In genomic region chr6:37004044-37004984, GRCh38 we compare ENCODE assay signal across 20 cellular contexts. TPM values are rescaled to one million over a fixed set of nuclear protein-coding genes. Genes with fewer than 3 reads are reported as not detected.
A peak's percentile ranks its signal among the peaks of the same experiment; 100 is the strongest.
DNase-seq lines count a peak whose midpoint lies in the region; ATAC-seq, FAIRE-seq and TF ChIP-seq lines count a peak whose summit lies in the region.
"Had no signal": no experiment of that assay in that cellular context is flagged by ENCODE, and none has a peak within 500 bp of the region (broad histone marks: within the 10 kb centered on the region; RNA-seq: fewer than 3 reads in every experiment).

No MANE protein-coding gene starts in this region.

- peak overlapping the region; percentile 79 for H3K4me3 Mint-ChIP-seq in memory B cell
- H3K4me3 Mint-ChIP-seq: brain; CD8-positive, alpha-beta T cell had no signal

- H3K27ac Mint-ChIP-seq in memory B cell: peak overlapping the region; percentile 77
- H3K27ac Mint-ChIP-seq: CD8-positive, alpha-beta T cell had no signal

- peaks cover 46% of the 10 kb centered on the region for H3K4me1 Mint-ChIP-seq in memory B cell

- H3K27me3 Mint-ChIP-seq in memory B cell: no peaks in the 10 kb centered on the region

- H3K4me3 ChIP-seq in NB4 (ENCODE audit: low read depth, low read length): no peak overlapping the region

- no peaks in the 10 kb centered on the region for H3K9me3 Mint-ChIP-seq in memory B cell
- H3K9me3 Mint-ChIP-seq: brain; CD8-positive, alpha-beta T cell; naive thymus-derived CD8-positive, alpha-beta T cell had no signal

- peak; percentile 64 for FAIRE-seq in GM12891 (lab: Jason Lieb, UNC)
- FAIRE-seq: H54 had no signal

- DNase-seq in DMS79 treated with DMSO at 0.1 percent for 48 hours (lab: John Stamatoyannopoulos, UW) (peak; percentile 79), GM12891 (ENCODE audit: insufficient read length, low spot score) (no peak), NB4 (ENCODE audit: low read depth) (peak; percentile 32), memory B cell (ENCODE audit: low spot score in 2 of 2) (peak in 1 of 2 donors; percentile 49), HCEC 1CT (no peak), ecto neural progenitor cell (ENCODE audit: low spot score) (no peak)
- DNase-seq: activated naive CD4-positive, alpha-beta T cell; CD8-positive, alpha-beta T cell; dorsolateral prefrontal cortex; hypothalamus; left lung; naive thymus-derived CD8-positive, alpha-beta T cell; NCI-H187 treated with DMSO at 0.1 percent for 48 hours; SHP77 treated with DMSO at 0.1 percent for 48 hours; stimulated activated CD4-positive, alpha-beta T cell treated with anti-CD3 and anti-CD28 coated beads, Interleukin-4, amount 100 ng/mL, for 24 hours had no signal

- H3K36me3 Mint-ChIP-seq in memory B cell: peaks cover 17% of the 10 kb centered on the region
- H3K36me3 Mint-ChIP-seq: brain; CD8-positive, alpha-beta T cell; naive thymus-derived CD8-positive, alpha-beta T cell had no signal

- TF ChIP-seq CTCF in NB4 (IDR thresholded peaks at IDR 0.05; ENCODE audit: low read depth, low read length): no peak

- no peak for TF ChIP-seq POLR2A in GM12891 (IDR thresholded peaks at IDR 0.05; ENCODE audit: low read depth, low read length)
- no peak for TF ChIP-seq POLR2A in NB4 (IDR thresholded peaks at IDR 0.05; ENCODE audit: extremely low read depth, insufficient read length)

- ATAC-seq in memory B cell (ENCODE audit: low read depth) (peak; percentile 64), HG02610 (IDR thresholded peaks at IDR 0.05; ENCODE audit: unreplicated experiment) (no peak), HG03135 (IDR thresholded peaks at IDR 0.05; ENCODE audit: unreplicated experiment) (no peak)
- ATAC-seq: CD8-positive, alpha-beta T cell; left lung had no signal

TF ChIP-seq in GM12891, 5 proteins besides CTCF, POLR2A, EP300 and RAD21:
- TF ChIP-seq PAX5 (IDR thresholded peaks at IDR 0.05; ENCODE audit: insufficient read depth, low read length, severe bottlenecking) (peak; percentile 65), TAF1 (IDR thresholded peaks at IDR 0.05; ENCODE audit: low read depth, low read length) (no peak)

RNA-seq across cellular contexts. Expression of gene FGD2, which starts 1.1 kb away (rescaled TPM):
- polyA plus RNA-seq in GM12891 (2012; ENCODE audit: low read depth, missing spikeins): 6.1 TPM
- polyA plus RNA-seq: fibroblast of lung had no signal

RNA-seq across cellular contexts. Expression of gene MTCH1, which starts 18.3 kb away (rescaled TPM):
- polyA plus RNA-seq in GM12891 (2012; ENCODE audit: low read depth, missing spikeins): 96.3 TPM

RNA-seq across cellular contexts. Expression of gene PI16, which starts 49.8 kb away (rescaled TPM):
- polyA plus RNA-seq in GM12891 (2012; ENCODE audit: low read depth, missing spikeins): 0.19 TPM

Comparison
In these comparisons a context has a peak if more than half of its experiments do, and no peak if none do; other contexts are left out.
1. DNase-seq: peak in DMS79 treated with DMSO at 0.1 percent for 48 hours (single experiment) and NB4 (single experiment); none in GM12891 (single experiment), HCEC 1CT (single experiment) and ecto neural progenitor cell (single experiment).